ENCODE assay signal across 28 cellular contexts in the genomic region with DNA sequence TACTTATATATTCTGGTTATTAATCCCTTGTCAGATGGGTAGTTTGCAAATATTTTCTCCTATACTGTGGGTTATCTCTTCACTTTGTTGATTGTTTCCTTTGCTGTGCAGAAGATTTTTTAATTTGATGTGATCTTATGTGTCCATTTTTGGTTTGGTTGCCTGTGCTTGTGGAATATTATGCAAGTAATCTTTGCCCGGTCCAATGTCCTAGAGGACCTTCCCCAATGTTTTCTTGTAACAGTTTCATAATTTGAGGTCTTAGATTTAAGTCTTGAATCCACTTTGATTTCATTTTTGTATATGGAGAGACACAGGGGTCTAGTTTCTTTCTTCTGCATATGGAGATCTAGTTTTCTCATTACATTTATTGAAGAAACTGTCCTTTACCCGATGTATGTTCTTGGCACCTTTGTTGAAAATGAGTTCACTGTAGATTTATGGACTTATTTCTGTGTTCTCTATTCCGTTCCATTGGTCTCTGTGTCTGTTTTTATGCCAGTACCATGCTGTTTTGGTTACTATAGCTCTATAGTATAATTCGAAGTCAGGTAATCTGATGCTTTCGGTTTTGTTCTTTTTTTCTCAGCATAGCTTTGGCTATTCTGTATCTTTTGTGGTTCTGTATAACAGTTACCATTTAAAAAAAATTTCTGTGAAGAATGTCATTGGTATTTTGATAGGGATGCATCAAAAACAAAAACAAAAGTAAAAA.
"Had no signal": no experiment of that assay in that cellular context is flagged by ENCODE, and none has a peak within 500 bp of the region (broad histone marks: within the 10 kb centered on the region; RNA-seq: fewer than 3 reads in every experiment).

No MANE protein-coding gene starts in this region.

- DNase-seq: naive thymus-derived CD8-positive, alpha-beta T cell; nephron progenitor cell; nucleus accumbens; pancreas; right cardiac atrium; right lobe of liver; sigmoid colon; small intestine; stimulated activated CD4-positive, alpha-beta T cell treated with anti-CD3 and anti-CD28 coated beads, Interleukin-15, amount 100 ng/mL, for 24 hours; stimulated activated CD4-positive, alpha-beta T cell treated with anti-CD3 and anti-CD28 coated beads, Interleukin-2, amount 100 ng/mL, for 24 hours; stimulated activated CD4-positive, alpha-beta T cell treated with anti-CD3 and anti-CD28 coated beads, Interleukin-2, amount 100 ng/mL, for 48 hours; stimulated activated CD4-positive, alpha-beta T cell treated with anti-CD3 and anti-CD28 coated beads, Interleukin-4, amount 100 ng/mL, for 24 hours; stimulated activated naive B cell treated with anti-CD40 and anti-IgM and Interleukin-4, amounts not matched to agents 10 μg/mL and 1 μg/mL and 100 μg/mL, for 72 hours; stimulated activated naive CD4-positive, alpha-beta T cell treated with Interleukin-2 at 50 U/mL for 16 hours; stomach; thyroid gland; trophoblast cell; upper lobe of left lung had no signal

- H3K4me1 ChIP-seq: pancreas, prostate gland, sigmoid colon, thyroid gland, tibial nerve, upper lobe of left lung had no signal

- FAIRE-seq: pancreas, small intestine, urothelium cell line had no signal

- H3K4me3 Mint-ChIP-seq: naive thymus-derived CD8-positive, alpha-beta T cell; natural killer cell treated with Interleukin-12 subunit alpha and Interleukin-12 subunit beta and Interleukin-15 and Interleukin-18, amount 100 ng/mL, for 72 hours; nephron progenitor cell; neural crest cell; stimulated activated effector memory CD8-positive, alpha-beta T cell treated with anti-CD3 and anti-CD28 coated beads, Interleukin-12 subunit alpha, Interleukin-12 subunit beta, amount 100 ng/mL, for 72 hours; stimulated activated naive B cell treated with anti-CD40 and anti-IgM and Interleukin-4, amounts not matched to agents 10 μg/mL and 1 μg/mL and 100 μg/mL, for 72 hours; stimulated activated naive CD8-positive, alpha-beta T cell treated with anti-CD3 and anti-CD28 coated beads, Interleukin-15, Interleukin-2, amounts not matched to agents 100 ng/mL and 50 ng/mL, for 24 hours had no signal

- H3K27ac Mint-ChIP-seq: naive thymus-derived CD8-positive, alpha-beta T cell; natural killer cell treated with Interleukin-12 subunit alpha and Interleukin-12 subunit beta and Interleukin-15 and Interleukin-18, amount 100 ng/mL, for 72 hours; nephron progenitor cell; stimulated activated effector memory CD8-positive, alpha-beta T cell treated with anti-CD3 and anti-CD28 coated beads, Interleukin-12 subunit alpha, Interleukin-12 subunit beta, amount 100 ng/mL, for 72 hours; stimulated activated naive B cell treated with anti-CD40 and anti-IgM and Interleukin-4, amounts not matched to agents 10 μg/mL and 1 μg/mL and 100 μg/mL, for 72 hours; stimulated activated naive CD8-positive, alpha-beta T cell treated with anti-CD3 and anti-CD28 coated beads, Interleukin-15, Interleukin-2, amounts not matched to agents 100 ng/mL and 50 ng/mL, for 24 hours had no signal

- H3K4me1 Mint-ChIP-seq: neural crest cell had no signal

- ATAC-seq: naive thymus-derived CD8-positive, alpha-beta T cell; natural killer cell treated with Interleukin-12 subunit alpha and Interleukin-12 subunit beta and Interleukin-15 and Interleukin-18, amount 100 ng/mL, for 72 hours; pancreas; right cardiac atrium; stimulated activated effector memory CD8-positive, alpha-beta T cell treated with anti-CD3 and anti-CD28 coated beads, Interleukin-12 subunit alpha, Interleukin-12 subunit beta, amount 100 ng/mL, for 72 hours; stimulated activated naive B cell treated with anti-CD40 and anti-IgM and Interleukin-4, amounts not matched to agents 10 μg/mL and 1 μg/mL and 100 μg/mL, for 72 hours had no signal

- H3K36me3 Mint-ChIP-seq: naive thymus-derived CD8-positive, alpha-beta T cell; stimulated activated effector memory CD8-positive, alpha-beta T cell treated with anti-CD3 and anti-CD28 coated beads, Interleukin-12 subunit alpha, Interleukin-12 subunit beta, amount 100 ng/mL, for 72 hours had no signal

- H3K9me3 ChIP-seq: neutrophil, pancreas, prostate gland, right lobe of liver, sigmoid colon, thoracic aorta, thyroid gland, upper lobe of left lung, vagina had no signal

- H3K27me3 Mint-ChIP-seq: naive thymus-derived CD8-positive, alpha-beta T cell; stimulated activated naive B cell treated with anti-CD40 and anti-IgM and Interleukin-4, amounts not matched to agents 10 μg/mL and 1 μg/mL and 100 μg/mL, for 72 hours; stimulated activated naive CD8-positive, alpha-beta T cell treated with anti-CD3 and anti-CD28 coated beads, Interleukin-15, Interleukin-2, amounts not matched to agents 100 ng/mL and 50 ng/mL, for 24 hours had no signal

- H3K27me3 ChIP-seq: neutrophil, pancreas, right lobe of liver, sigmoid colon, thyroid gland, upper lobe of left lung, vagina had no signal

- H3K4me3 ChIP-seq: pancreas, prostate gland, right lobe of liver, sigmoid colon, stomach, thoracic aorta, thyroid gland, tibial nerve, upper lobe of left lung, vagina had no signal

- H3K27ac ChIP-seq: neutrophil, pancreas, prostate gland, sigmoid colon, stomach, thoracic aorta, thyroid gland, tibial nerve, upper lobe of left lung, vagina had no signal

- H3K36me3 ChIP-seq: neutrophil, pancreas, prostate gland, right lobe of liver, sigmoid colon, stomach, thoracic aorta, thyroid gland, tibial nerve, upper lobe of left lung, vagina had no signal

- H3K9me3 Mint-ChIP-seq: natural killer cell treated with Interleukin-12 subunit alpha and Interleukin-12 subunit beta and Interleukin-15 and Interleukin-18, amount 100 ng/mL, for 72 hours; stimulated activated effector memory CD8-positive, alpha-beta T cell treated with anti-CD3 and anti-CD28 coated beads, Interleukin-12 subunit alpha, Interleukin-12 subunit beta, amount 100 ng/mL, for 72 hours; stimulated activated naive CD8-positive, alpha-beta T cell treated with anti-CD3 and anti-CD28 coated beads, Interleukin-15, Interleukin-2, amounts not matched to agents 100 ng/mL and 50 ng/mL, for 24 hours had no signal
